ENCODE assay signal across 9 cellular contexts in the genomic region with DNA sequence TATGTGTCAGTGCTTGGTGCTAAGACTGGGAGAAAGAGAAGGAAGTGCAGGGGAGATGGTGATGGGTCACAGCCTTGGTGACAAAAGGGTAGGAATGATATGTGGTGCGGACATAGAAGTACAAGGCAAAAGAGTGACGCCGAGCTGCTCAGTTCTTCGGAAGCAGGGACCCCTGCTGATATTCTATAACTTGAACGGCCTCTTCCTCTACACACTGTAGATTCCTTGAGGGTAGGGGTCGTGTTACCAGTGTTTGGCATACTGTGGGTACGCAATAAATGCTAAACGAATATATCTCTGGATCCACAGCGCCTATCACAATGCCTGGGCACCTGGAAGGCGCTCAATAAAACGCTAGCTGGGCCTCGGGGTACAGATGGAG. TPM values are rescaled to one million over a fixed set of nuclear protein-coding genes. Genes with fewer than 3 reads are reported as not detected.
DNase-seq lines count a peak whose midpoint lies in the region; ATAC-seq and TF ChIP-seq lines count a peak whose summit lies in the region.
"Had no signal": no experiment of that assay in that cellular context is flagged by ENCODE, and none has a peak within 500 bp of the region (broad histone marks: within the 10 kb centered on the region; RNA-seq: fewer than 3 reads in every experiment).

No MANE protein-coding gene starts in this region.

- no peaks in the 10 kb centered on the region for H3K4me1 ChIP-seq in fibroblast of lung (ENCODE audit: control insufficient read depth, extremely low read depth, insufficient read depth, low read length)
- H3K4me1 ChIP-seq in psoas muscle = peaks cover 14% of the 10 kb centered on the region

- H2AFZ ChIP-seq in fibroblast of lung (ENCODE audit: low read length) = peak overlapping the region; percentile 95

- H3K4me3 ChIP-seq in fibroblast of lung (replicated peaks in 1 of 4; ENCODE audit: control extremely low read depth in 1 of 4, insufficient read depth in 1 of 4, low read depth in 3 of 4, low read length in 4 of 4) (peak overlapping the region; percentile 76 to 92 (median 80)), psoas muscle (peak overlapping the region; percentile 85)

- no peaks in the 10 kb centered on the region for H4K20me1 ChIP-seq in fibroblast of lung (ENCODE audit: control insufficient read depth, extremely low read depth, insufficient read depth, low read length)

- ATAC-seq in psoas muscle = peak in 3 of 4 donors; percentile 0 to 41 (median 12)

- H3K79me2 ChIP-seq in fibroblast of lung (ENCODE audit: control insufficient read depth, insufficient read depth, low read length) = peaks cover 7% of the 10 kb centered on the region

- H3K27me3 Mint-ChIP-seq in activated CD4-positive, alpha-beta T cell treated with anti-CD3 and anti-CD28 coated beads, Interleukin-2, amount 10 ng/mL, durations not matched to agents 24 days and 14 days = peaks cover 8% of the 10 kb centered on the region
- H3K27me3 Mint-ChIP-seq: dendritic cell treated with granulocyte-macrophage colony-stimulating factor and Interleukin-4, amounts not matched to agents 40 ng/mL and 50 ng/mL, for 4 days had no signal

- peak overlapping the region; percentile 68 for H3K9ac ChIP-seq in fibroblast of lung (ENCODE audit: insufficient read depth, low read length)

- H3K9me3 ChIP-seq in fibroblast of lung (ENCODE audit: control insufficient read depth, insufficient read depth, low read depth, low read length) (no peaks in the 10 kb centered on the region), psoas muscle (no peaks in the 10 kb centered on the region)

- peaks cover 12% of the 10 kb centered on the region for H3K4me1 Mint-ChIP-seq in activated CD4-positive, alpha-beta T cell treated with anti-CD3 and anti-CD28 coated beads, Interleukin-2, amount 10 ng/mL, durations not matched to agents 24 days and 14 days

- intact Hi-C loops in psoas muscle (cut with DNase I) = loop anchor here in 1 of 2 donors (5.0 kb wide), 1 partner anchor 117 kb away; the partner anchor contains the start of genes SASS6 and TRMT13
- intact Hi-C loops in activated CD4-positive, alpha-beta T cell treated with anti-CD3 and anti-CD28 coated beads, Interleukin-2, amount 10 ng/mL, durations not matched to agents 24 days and 14 days (cut with micrococcal nuclease) = loop anchor here (5.0 kb wide), 4 partner anchors 103 to 212 kb away; partner anchors contain the start of genes CDC14A, SASS6 and TRMT13

- peaks cover 2% of the 10 kb centered on the region for H3K36me3 Mint-ChIP-seq in activated CD4-positive, alpha-beta T cell treated with anti-CD3 and anti-CD28 coated beads, Interleukin-2, amount 10 ng/mL, durations not matched to agents 24 days and 14 days (ENCODE audit: low read depth)

- H3K9me3 Mint-ChIP-seq in activated CD4-positive, alpha-beta T cell treated with anti-CD3 and anti-CD28 coated beads, Interleukin-2, amount 10 ng/mL, durations not matched to agents 24 days and 14 days = no peaks in the 10 kb centered on the region
- H3K9me3 Mint-ChIP-seq: dendritic cell treated with granulocyte-macrophage colony-stimulating factor and Interleukin-4, amounts not matched to agents 40 ng/mL and 50 ng/mL, for 4 days had no signal

- H3K27me3 ChIP-seq in fibroblast of lung (ENCODE audit: control insufficient read depth, insufficient read depth, low read length) (no peaks in the 10 kb centered on the region), psoas muscle (ENCODE audit: insufficient read depth in 3 of 3, low read length in 2 of 3) (no peaks in the 10 kb centered on the region)

- H3K4me2 ChIP-seq in fibroblast of lung (ENCODE audit: extremely low read depth, insufficient read depth, low read length) = peak overlapping the region; percentile 76

- WGBS in psoas muscle, 3 donors = 1 to 2% (median 2%) methylated on average over 12 of the region's 12 CpGs

- H3K27ac Mint-ChIP-seq in activated CD4-positive, alpha-beta T cell treated with anti-CD3 and anti-CD28 coated beads, Interleukin-2, amount 10 ng/mL, durations not matched to agents 24 days and 14 days = no peak overlapping the region
- H3K27ac Mint-ChIP-seq: dendritic cell treated with granulocyte-macrophage colony-stimulating factor and Interleukin-4, amounts not matched to agents 40 ng/mL and 50 ng/mL, for 4 days had no signal

- H3K36me3 ChIP-seq in fibroblast of lung (ENCODE audit: control insufficient read depth, insufficient read depth, low read length) (no peaks in the 10 kb centered on the region), psoas muscle (ENCODE audit: insufficient read depth in 1 of 2, low read depth in 1 of 2) (peaks cover 0 to 14% of the 10 kb centered on the region in 2 donors)

- H3K4me3 Mint-ChIP-seq in activated CD4-positive, alpha-beta T cell treated with anti-CD3 and anti-CD28 coated beads, Interleukin-2, amount 10 ng/mL, durations not matched to agents 24 days and 14 days = no peak overlapping the region
- H3K4me3 Mint-ChIP-seq: dendritic cell treated with granulocyte-macrophage colony-stimulating factor and Interleukin-4, amounts not matched to agents 40 ng/mL and 50 ng/mL, for 4 days had no signal

- DNase-seq in EH (ENCODE audit: low read depth) = peak; percentile 7
- peak; percentile 40 for DNase-seq in NCI-H69 (lab: John Stamatoyannopoulos, UW)
- peak in 1 of 2 donors; percentile 6 for DNase-seq in fibroblast of lung (ENCODE audit: low read depth in 2 of 2)
- DNase-seq in psoas muscle = no peak
- no peak for DNase-seq in activated CD4-positive, alpha-beta T cell treated with anti-CD3 and anti-CD28 coated beads, Interleukin-2, amount 10 ng/mL, durations not matched to agents 24 days and 14 days
- DNase-seq in NOMO-1 (lab: John Stamatoyannopoulos, UW; ENCODE audit: unreplicated experiment in 2 of 2) = no peak
- no peak for DNase-seq in NOMO-1 treated with dmso at 0.1 percent for 144 hours (lab: John Stamatoyannopoulos, UW; ENCODE audit: unreplicated experiment)
- no peak for DNase-seq in hippocampal formation (lab: John Stamatoyannopoulos, UW)

- TF ChIP-seq CTCF in fibroblast of lung (conservative IDR thresholded peaks at IDR 0.05 in 1 of 2, IDR thresholded peaks at IDR 0.05 in 1 of 2; ENCODE audit: low read depth in 1 of 2, low read length in 2 of 2) = no peak
- TF ChIP-seq CTCF in psoas muscle (IDR thresholded peaks at IDR 0.05) = no peak

- H3K27ac ChIP-seq in fibroblast of lung (ENCODE audit: insufficient read depth, low read length) (peak overlapping the region; percentile 88), psoas muscle (peak overlapping the region; percentile 93)

RNA-seq across cellular contexts. Expression of gene DBT, which starts 0.5 kb away (rescaled TPM):
- total RNA-seq in fibroblast of lung (5.4 and 7.9 TPM in 2 replicates), psoas muscle (10 to 100 TPM; 16.1 to 28.2 (median 19.0) TPM)
- polyA plus RNA-seq in fibroblast of lung (6.4 and 9.4 TPM in 2 replicates), psoas muscle (1 to 10 TPM; 3.6 to 9.9 (median 3.9) TPM)
- 4.6 and 6.5 TPM in 2 replicates for polyA plus RNA-seq in fibroblast of lung (2012)
- polyA minus RNA-seq in fibroblast of lung (ENCODE audit: low replicate concordance) = 0.78 and 1.9 TPM in 2 replicates
- 11.9 and 12.4 TPM in 2 replicates for total RNA-seq in activated CD4-positive, alpha-beta T cell treated with anti-CD3 and anti-CD28 coated beads, Interleukin-2, amount 10 ng/mL, durations not matched to agents 24 days and 14 days

RNA-seq across cellular contexts. Expression of gene RTCA, which starts 16.9 kb away (rescaled TPM):
- total RNA-seq in fibroblast of lung (35.4 and 45.9 TPM in 2 replicates), psoas muscle (10 to 100 TPM; 24.0 to 33.4 (median 33.0) TPM)
- polyA plus RNA-seq in fibroblast of lung (38.4 and 39.2 TPM in 2 replicates), psoas muscle (10 to 100 TPM; 26.5 to 56.6 (median 38.3) TPM)
- 36.6 and 38.3 TPM in 2 replicates for polyA plus RNA-seq in fibroblast of lung (2012)
- 2.7 and 7.4 TPM in 2 replicates for polyA minus RNA-seq in fibroblast of lung (ENCODE audit: low replicate concordance)
- total RNA-seq in activated CD4-positive, alpha-beta T cell treated with anti-CD3 and anti-CD28 coated beads, Interleukin-2, amount 10 ng/mL, durations not matched to agents 24 days and 14 days = 48.5 and 49.1 TPM in 2 replicates

Comparison
In these comparisons a context has a peak if more than half of its experiments do, and no peak if none do; other contexts are left out.
1. DNase-seq: peak in EH (single experiment) and NCI-H69 (single experiment); none in psoas muscle (0 of 2), activated CD4-positive, alpha-beta T cell treated with anti-CD3 and anti-CD28 coated beads, Interleukin-2, amount 10 ng/mL, durations not matched to agents 24 days and 14 days (single experiment), NOMO-1 (0 of 2), NOMO-1 treated with dmso at 0.1 percent for 144 hours (single experiment) and hippocampal formation (0 of 2).